Comparison of ENCODE assay signal across 1 cellular context in genomic region chr12:116534341-116535121, GRCh38.
TF ChIP-seq lines count a peak whose summit lies in the region.

No MANE protein-coding gene starts in this region.

TF ChIP-seq in GM12878, 131 proteins besides CTCF, POLR2A, EP300 and RAD21 (continued from another document):
- peak in 1 of 2 experiments; percentile 12; a peak in 1 of 4 replicates for TF ChIP-seq IKZF2 (IDR thresholded peaks at IDR 0.05)
- TF ChIP-seq PKNOX1 (IDR thresholded peaks at IDR 0.05) = peak; percentile 11; the same call in 1 of the 2 replicates
- TF ChIP-seq REST (IDR thresholded peaks at IDR 0.05; ENCODE audit: low read depth, low read length) = no peak
TF ChIP-seq in GM12878: peak in this region for 5.
